33 cellular contexts compared by ENCODE assay signal in the genomic region with DNA sequence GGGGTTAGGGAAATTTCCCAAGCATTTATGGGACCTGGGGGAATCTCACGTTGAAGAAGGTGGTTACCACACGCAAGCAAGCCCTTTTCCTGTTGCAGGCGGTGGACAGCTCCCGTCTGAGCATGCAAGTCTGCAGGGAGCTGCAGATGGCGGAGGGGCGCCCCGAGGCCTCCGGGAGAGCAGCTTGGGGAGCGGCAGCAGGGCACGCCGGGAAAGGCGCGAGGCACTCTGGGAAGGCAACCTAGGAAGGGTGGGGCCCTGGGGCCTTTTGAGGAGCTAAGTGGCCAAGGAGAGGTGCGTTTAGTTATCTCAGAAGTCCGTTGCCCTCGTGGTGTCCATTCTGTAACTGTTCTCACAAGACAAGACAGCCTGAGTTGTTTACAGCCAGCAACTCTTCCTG. TPM values are rescaled to one million over a fixed set of nuclear protein-coding genes. Genes with fewer than 3 reads are reported as not detected.
DNase-seq lines count a peak whose midpoint lies in the region; ATAC-seq, FAIRE-seq and TF ChIP-seq lines count a peak whose summit lies in the region.
"Had no signal": no experiment of that assay in that cellular context is flagged by ENCODE, and none has a peak within 500 bp of the region (broad histone marks: within the 10 kb centered on the region; RNA-seq: fewer than 3 reads in every experiment).

No MANE protein-coding gene starts in this region.

- dilution Hi-C loops in keratinocyte (cut with MboI; ENCODE audit: extremely low pct_ligation_motif_present, low sequenced_read_pairs): no loop called here

- no peak for FAIRE-seq in keratinocyte (lab: Jason Lieb, UNC)
- FAIRE-seq: A549, GM12878, HTR-8/SVneo had no signal

- no peak for ATAC-seq in omental fat pad (ENCODE audit: low FRiP score)
- ATAC-seq in GM18858 (IDR thresholded peaks at IDR 0.05; ENCODE audit: unreplicated experiment): no peak
- ATAC-seq: A549; activated CD4-positive, CD25-positive, alpha-beta regulatory T cell treated with anti-CD3 and anti-CD28 coated beads, Interleukin-2, amount 50 U/mL, for 24 hours; activated CD8-positive, alpha-beta memory T cell treated with anti-CD3 and anti-CD28 coated beads, Interleukin-2, amount 10 ng/mL, durations not matched to agents 7 days and 5 days; activated naive CD8-positive, alpha-beta T cell treated with anti-CD3 and anti-CD28 coated beads, Interleukin-2, amount 50 U/mL, for 24 hours; gastroesophageal sphincter; GM12878; left colon; Right ventricle myocardium inferior; SK-N-SH treated with all-trans-retinoic acid at 6 μM for 48 hours; T-helper 17 cell had no signal

- TF ChIP-seq POLR2A in spleen (IDR thresholded peaks at IDR 0.05): no peak

- CTCF ChIA-PET in HEK293 (lab: Yijun Ruan, JAX): interaction anchor here (0.7 to 2.3 kb wide), 3 partner anchors 10 to 46 kb away, joined by 3 to 12 read pairs (median 4); no protein-coding TSS in a partner anchor

- H2AFZ ChIP-seq in keratinocyte (ENCODE audit: control insufficient read depth, low read length): no peak overlapping the region
- H2AFZ ChIP-seq: PC-9 had no signal

- H3K9ac ChIP-seq in keratinocyte (ENCODE audit: control insufficient read depth, extremely low read depth, insufficient read depth, low read length): no peak overlapping the region

- peak; percentile 7 for DNase-seq in dermis blood vessel endothelial cell
- DNase-seq in keratinocyte (ENCODE audit: low read depth, low spot score): no peak
- DNase-seq in omental fat pad (ENCODE audit: low spot score): no peak
- no peak for DNase-seq in spleen
- DNase-seq in left ventricle myocardium inferior: no peak
- DNase-seq: activated CD4-positive, alpha-beta T cell treated with anti-CD3 and anti-CD28 coated beads, Interleukin-2, amount 50 U/mL, for 4 hours; activated CD8-positive, alpha-beta memory T cell treated with anti-CD3 and anti-CD28 coated beads, Interleukin-2, amount 10 ng/mL, durations not matched to agents 7 days and 5 days; activated naive CD8-positive, alpha-beta T cell treated with anti-CD3 and anti-CD28 coated beads, Interleukin-2, amount 50 U/mL, for 24 hours; activated T-cell treated with anti-CD3 and anti-CD28 coated beads, Interleukin-2, amount 50 U/mL, for 48 hours; AML-193; CD4-positive, alpha-beta T cell; central memory CD4-positive, alpha-beta T cell; KG1; left colon; MM.1S; NCI-H1436; NCI-H2081 treated with DMSO at 0.1 percent for 48 hours; PC-9; stimulated activated CD4-positive, alpha-beta T cell treated with anti-CD3 and anti-CD28 coated beads, Interleukin-12 subunit alpha, Interleukin-12 subunit beta, amount 100 ng/mL, for 4 hours; stimulated activated CD4-positive, alpha-beta T cell treated with anti-CD3 and anti-CD28 coated beads, Interleukin-2, amount 100 ng/mL, for 48 hours; T-helper 17 cell; transverse colon had no signal

- H3K4me2 ChIP-seq in keratinocyte (ENCODE audit: control insufficient read depth, extremely low read depth, insufficient read depth, low read depth, low read length): peak overlapping the region; percentile 36
- H3K4me2 ChIP-seq: A549, PC-9 had no signal

- no peaks in the 10 kb centered on the region for H4K20me1 ChIP-seq in keratinocyte (ENCODE audit: control insufficient read depth, extremely low read depth, insufficient read depth, low read length)

- no peaks in the 10 kb centered on the region for H3K9me1 ChIP-seq in keratinocyte (ENCODE audit: control insufficient read depth, extremely low read depth, insufficient read depth, low read length)

- 58 to 76% (median 67%) methylated on average over 16 of the region's 16 CpGs for WGBS in spleen, 5 donors

- H3K27me3 ChIP-seq in keratinocyte (ENCODE audit: control insufficient read depth, extremely low read depth, insufficient read depth, low read length) (no peaks in the 10 kb centered on the region), spleen (replicated peaks in 1 of 7) (peaks cover 0 to 6% (median 0%) of the 10 kb centered on the region in 7 donors), left ventricle myocardium inferior (ENCODE audit: low read depth) (no peaks in the 10 kb centered on the region)
- H3K27me3 ChIP-seq: esophagus muscularis mucosa, gastroesophageal sphincter had no signal

- POLR2A ChIA-PET in HEK293 (lab: Yijun Ruan, JAX): no interaction called here

- H3K27ac ChIP-seq in C4-2B (peak overlapping the region; percentile 13; the same call in 1 of the 2 replicates), HEK293 (ENCODE audit: extremely low read depth, low read depth, low read length) (no peak overlapping the region), keratinocyte (ENCODE audit: control insufficient read depth, insufficient read depth, low read length) (no peak overlapping the region), spleen (no peak overlapping the region), left ventricle myocardium inferior (replicated peaks) (no peak overlapping the region)
- H3K27ac ChIP-seq: A549, esophagus muscularis mucosa, gastroesophageal sphincter, PC-9, transverse colon had no signal

- H3K4me3 ChIP-seq in HEK293 (ENCODE audit: low read depth, low read length): no peak overlapping the region
- H3K4me3 ChIP-seq in keratinocyte (ENCODE audit: control insufficient read depth in 2 of 3, extremely low read depth in 1 of 3, insufficient read depth in 2 of 3, low read depth in 1 of 3, low read length in 3 of 3): no peak overlapping the region
- no peak overlapping the region for H3K4me3 ChIP-seq in spleen
- H3K4me3 ChIP-seq in left ventricle myocardium inferior: no peak overlapping the region
- H3K4me3 ChIP-seq: A549, esophagus muscularis mucosa, gastroesophageal sphincter, GM12878, PC-9, transverse colon had no signal

- H3K9me3 ChIP-seq in HEK293 (ENCODE audit: control insufficient read depth, insufficient read depth, low read depth, low read length) (no peaks in the 10 kb centered on the region), keratinocyte (ENCODE audit: control insufficient read depth, low read depth, low read length) (no peaks in the 10 kb centered on the region), spleen (no peaks in the 10 kb centered on the region), left ventricle myocardium inferior (replicated peaks) (no peaks in the 10 kb centered on the region)
- H3K9me3 ChIP-seq: A549, esophagus muscularis mucosa, gastroesophageal sphincter, transverse colon had no signal

- H3K79me2 ChIP-seq in keratinocyte (ENCODE audit: control insufficient read depth, insufficient read depth, low read length): no peaks in the 10 kb centered on the region

- TF ChIP-seq CTCF in C4-2B (conservative IDR thresholded peaks at IDR 0.05) (no peak), HEK293 (tag by site-specific recombination; IDR thresholded peaks at IDR 0.05) (no peak), keratinocyte (optimal IDR thresholded peaks at IDR 0.05 in 1 of 3, IDR thresholded peaks at IDR 0.05 in 1 of 3, conservative IDR thresholded peaks at IDR 0.05 in 1 of 3; ENCODE audit: extremely low read depth in 1 of 3, insufficient read depth in 2 of 3, low read length in 3 of 3) (no peak), omental fat pad (IDR thresholded peaks at IDR 0.05) (no peak), spleen (IDR thresholded peaks at IDR 0.05 in 8 of 11, conservative IDR thresholded peaks at IDR 0.05 in 3 of 11) (no peak), left ventricle myocardium inferior (IDR thresholded peaks at IDR 0.05; ENCODE audit: borderline replicate concordance) (no peak)

- intact Hi-C loops in spleen (cut with DNase I; ENCODE audit: low total_unique reads) (no loop called here), left ventricle myocardium inferior (cut with micrococcal nuclease) (no loop called here)

- H3K36me3 ChIP-seq in HEK293 (ENCODE audit: control insufficient read depth in 2 of 2, insufficient read depth in 1 of 2, low read length in 2 of 2) (no peaks in the 10 kb centered on the region), keratinocyte (ENCODE audit: control insufficient read depth in 2 of 2, extremely low read depth in 1 of 2, insufficient read depth in 2 of 2, low read length in 2 of 2) (no peaks in the 10 kb centered on the region), spleen (no peaks in the 10 kb centered on the region), left ventricle myocardium inferior (no peaks in the 10 kb centered on the region)
- H3K36me3 ChIP-seq: esophagus muscularis mucosa, gastroesophageal sphincter, transverse colon had no signal

- H3K4me1 ChIP-seq in HEK293 (ENCODE audit: control insufficient read depth, insufficient read depth, low read length) (no peaks in the 10 kb centered on the region), keratinocyte (ENCODE audit: control insufficient read depth, extremely low read depth, insufficient read depth, low read length) (no peaks in the 10 kb centered on the region), spleen (peaks cover 0 to 8% (median 0%) of the 10 kb centered on the region in 6 donors), left ventricle myocardium inferior (no peaks in the 10 kb centered on the region)
- H3K4me1 ChIP-seq: A549, esophagus muscularis mucosa, gastroesophageal sphincter, transverse colon had no signal

TF ChIP-seq in HEK293, 187 proteins besides CTCF, POLR2A, EP300 and RAD21 (continues in another document):
- no peak for TF ChIP-seq ZNF37A (tag by site-specific recombination; IDR thresholded peaks at IDR 0.05)
- no peak for TF ChIP-seq ZNF837 (tag by site-specific recombination; IDR thresholded peaks at IDR 0.05)
- TF ChIP-seq IKZF3 (tag by site-specific recombination; IDR thresholded peaks at IDR 0.05): no peak

RNA-seq across cellular contexts. Expression of gene SLC25A4, which starts 57.0 kb away (rescaled TPM):
- total RNA-seq in dermis blood vessel endothelial cell (8.8 and 10.8 TPM in 2 replicates), omental fat pad (10 to 100 TPM; 14.4 to 25.9 (median 20.2) TPM), spleen (10 to 100 TPM in 6 of 7 donors, 1 to 10 TPM in 1; 8.5 to 17.2 (median 12.7) TPM), left ventricle myocardium inferior (2,250 TPM)
- polyA plus RNA-seq in keratinocyte (10.4 to 13.2 TPM (median 12.0 TPM) in 3 replicates), spleen (10 to 100 TPM in 1 of 3 donors, 1 to 10 TPM in 2; 6.2 to 11.5 (median 7.9) TPM)
- polyA plus RNA-seq in keratinocyte (2011; ENCODE audit: low read depth): 15.7 TPM
- polyA plus RNA-seq in keratinocyte (2011; cell fraction: cytosol; rRNA removed): 8.6 and 9.5 TPM in 2 replicates
- 10.0 and 10.7 TPM in 2 replicates for polyA plus RNA-seq in keratinocyte (2011; cell fraction: nucleus; rRNA removed)
- 10.2 and 12.3 TPM in 2 replicates for polyA plus RNA-seq in keratinocyte (2012; ENCODE audit: low replicate concordance)
- 4.3 to 8.2 TPM (median 5.5 TPM) in 3 replicates for polyA minus RNA-seq in keratinocyte
- 4.0 TPM for polyA minus RNA-seq in keratinocyte (2011; cell fraction: cytosol; rRNA and poly(A)+ RNA removed)
- 2.8 and 3.7 TPM in 2 replicates for polyA minus RNA-seq in keratinocyte (2011; cell fraction: nucleus; rRNA and poly(A)+ RNA removed)

Comparison
In these comparisons a context has a peak if more than half of its experiments do, and no peak if none do; other contexts are left out.
1. RNA of gene SLC25A4, which starts 57.0 kb away (total RNA-seq): 2,250 TPM in left ventricle myocardium inferior (single experiment); 14.4 to 25.9 TPM in omental fat pad, 8.5 to 17.2 TPM in spleen and 8.8 to 10.8 TPM in dermis blood vessel endothelial cell; every median in the first group is over 10 times any median in the second.